ENCODE assay signal across 14 cellular contexts in genomic region chr4:10343656-10344055, GRCh38.
DNase-seq lines count a peak whose midpoint lies in the region; TF ChIP-seq lines count a peak whose summit lies in the region.
"Had no signal": no experiment of that assay in that cellular context is flagged by ENCODE, and none has a peak within 500 bp of the region (broad histone marks: within the 10 kb centered on the region; RNA-seq: fewer than 3 reads in every experiment).

No MANE protein-coding gene starts in this region.

- no peak overlapping the region for H4K8ac ChIP-seq in trophoblast cell (ENCODE audit: low read depth, low read length)

- intact Hi-C loops in testis (cut with DNase I; ENCODE audit: low total_unique reads): no loop called here
- intact Hi-C loops in dorsolateral prefrontal cortex (cut with DNase I): no loop called here

- no peaks in the 10 kb centered on the region for H3K79me2 ChIP-seq in trophoblast cell (ENCODE audit: control insufficient read depth, insufficient read depth, low read length, poor library complexity)

- no peak overlapping the region for H3K9ac ChIP-seq in trophoblast cell (ENCODE audit: low read length)
- H3K9ac ChIP-seq: BLaER1 had no signal

- H2BK120ac ChIP-seq in trophoblast cell (ENCODE audit: insufficient read depth, low read length, poor library complexity): peak overlapping the region; percentile 75

- H2AK5ac ChIP-seq in trophoblast cell (ENCODE audit: low read length): no peak overlapping the region

- POLR2A ChIA-PET in HEK293 (lab: Yijun Ruan, JAX): no interaction called here

- H3K18ac ChIP-seq in trophoblast cell (ENCODE audit: low read length): no peak overlapping the region

- no peak overlapping the region for H4K12ac ChIP-seq in trophoblast cell (ENCODE audit: low read depth, low read length)

- peaks cover 25% of the 10 kb centered on the region for H3K79me1 ChIP-seq in trophoblast cell (ENCODE audit: low read length)

- no peak overlapping the region for H3K23ac ChIP-seq in trophoblast cell (ENCODE audit: low read length)

- no peaks in the 10 kb centered on the region for H3K4me1 ChIP-seq in HEK293 (ENCODE audit: control insufficient read depth, insufficient read depth, low read length)
- H3K4me1 ChIP-seq in trophoblast cell (ENCODE audit: control insufficient read depth in 1 of 2, insufficient read depth in 2 of 2, low read length in 2 of 2): peaks cover 8 to 13% of the 10 kb centered on the region in 2 experiments
- H3K4me1 ChIP-seq in testis: no peaks in the 10 kb centered on the region
- H3K4me1 ChIP-seq: BLaER1 had no signal

- no peak overlapping the region for H3K27ac ChIP-seq in HEK293 (ENCODE audit: extremely low read depth, low read depth, low read length)
- no peak overlapping the region for H3K27ac ChIP-seq in trophoblast cell (ENCODE audit: low read depth, low read length)
- no peak overlapping the region for H3K27ac ChIP-seq in testis
- H3K27ac ChIP-seq in dorsolateral prefrontal cortex: no peak overlapping the region
- H3K27ac ChIP-seq: BLaER1 had no signal

- H2BK5ac ChIP-seq in trophoblast cell (ENCODE audit: low read depth, low read length, poor library complexity): no peak overlapping the region

- H3K36me3 ChIP-seq in HEK293 (ENCODE audit: control insufficient read depth in 2 of 2, insufficient read depth in 1 of 2, low read length in 2 of 2) (no peaks in the 10 kb centered on the region), trophoblast cell (ENCODE audit: control insufficient read depth in 1 of 2, insufficient read depth in 2 of 2, low read length in 2 of 2) (no peaks in the 10 kb centered on the region), testis (ENCODE audit: low read depth, missing control alignments) (no peaks in the 10 kb centered on the region)
- H3K36me3 ChIP-seq: BLaER1 had no signal

- no peak overlapping the region for H2BK12ac ChIP-seq in trophoblast cell (ENCODE audit: low read length)

- peak; percentile 58 for DNase-seq in M059J (ENCODE audit: low read depth)
- peak; percentile 12 for DNase-seq in epithelial cell of esophagus (ENCODE audit: low read depth)
- DNase-seq in trophoblast cell: peak; percentile 23 to 40
- no peak for DNase-seq in testis
- no peak for DNase-seq in dorsolateral prefrontal cortex
- no peak for DNase-seq in NCI-H82 treated with DMSO at 0.1 percent for 48 hours (lab: John Stamatoyannopoulos, UW; ENCODE audit: unreplicated experiment)
- DNase-seq: 8988T; Calu3; CD8-positive, alpha-beta T cell; DMS79 treated with DMSO at 0.1 percent for 48 hours; H9 had no signal

- TF ChIP-seq CTCF in HEK293 (tag by site-specific recombination; IDR thresholded peaks at IDR 0.05) (no peak), epithelial cell of esophagus (IDR thresholded peaks at IDR 0.05; ENCODE audit: insufficient read depth, low read depth, low read length, missing control alignments) (no peak), testis (IDR thresholded peaks at IDR 0.05) (no peak), dorsolateral prefrontal cortex (IDR thresholded peaks at IDR 0.05 in 54 of 56, conservative IDR thresholded peaks at IDR 0.05 in 2 of 56; ENCODE audit: low read depth in 1 of 56, partially characterized antibody in 56 of 56) (no peak)

- H3K4me2 ChIP-seq in trophoblast cell (ENCODE audit: low read length): no peak overlapping the region
- H3K4me2 ChIP-seq: BLaER1 had no signal

- H3K4me3 ChIP-seq in HEK293 (ENCODE audit: low read depth, low read length) (no peak overlapping the region), epithelial cell of esophagus (ENCODE audit: low read length) (no peak overlapping the region), trophoblast cell (ENCODE audit: low read depth, low read length) (no peak overlapping the region), testis (no peak overlapping the region), dorsolateral prefrontal cortex (no peak overlapping the region)
- H3K4me3 ChIP-seq: BLaER1, GM12878 had no signal

- H3K14ac ChIP-seq in trophoblast cell (ENCODE audit: low read length): peak overlapping the region; percentile 68

- H3K27me3 ChIP-seq in trophoblast cell (ENCODE audit: insufficient read depth, low read length): no peaks in the 10 kb centered on the region
- no peaks in the 10 kb centered on the region for H3K27me3 ChIP-seq in testis
- H3K27me3 ChIP-seq in dorsolateral prefrontal cortex: peaks cover 0 to 7% (median 0%) of the 10 kb centered on the region in 45 donors
- H3K27me3 ChIP-seq: BLaER1 had no signal

- CTCF ChIA-PET in HEK293 (lab: Yijun Ruan, JAX): no interaction called here

- no peak overlapping the region for H3K4ac ChIP-seq in trophoblast cell (ENCODE audit: low read depth, low read length)

- TF ChIP-seq POLR2A in testis (IDR thresholded peaks at IDR 0.05): no peak

- no peak overlapping the region for H2AFZ ChIP-seq in trophoblast cell (ENCODE audit: insufficient read depth, low read length, poor library complexity)

- H3K9me3 ChIP-seq in HEK293 (ENCODE audit: control insufficient read depth, insufficient read depth, low read depth, low read length) (no peaks in the 10 kb centered on the region), trophoblast cell (ENCODE audit: insufficient read depth, low read depth, low read length) (no peaks in the 10 kb centered on the region), testis (no peaks in the 10 kb centered on the region)
- H3K9me3 ChIP-seq: BLaER1 had no signal

- H4K91ac ChIP-seq in trophoblast cell (ENCODE audit: low read depth, low read length): peak overlapping the region; percentile 55

- no CpG with 5 or more reads among the region's 2 CpGs for WGBS in trophoblast cell (ENCODE audit: extremely low coverage, insufficient coverage, insufficient read length)
- WGBS in testis, 2 donors: 44 to 83% methylated on average over 2 of the region's 2 CpGs

TF ChIP-seq in HEK293, 187 proteins besides CTCF, POLR2A, EP300 and RAD21:
- TF ChIP-seq SCRT2 (tag by site-specific recombination; IDR thresholded peaks at IDR 0.05) (peak; percentile 42; the same call in 1 of the 2 replicates), ZNF624 (tag by site-specific recombination; IDR thresholded peaks at IDR 0.05) (no peak), MEIS1 (CRISPR knock-in tag; IDR thresholded peaks at IDR 0.05; ENCODE audit: borderline replicate concordance) (no peak)

Comparison
In these comparisons a context has a peak if more than half of its experiments do, and no peak if none do; other contexts are left out.
1. DNase-seq: peak in M059J (single experiment), epithelial cell of esophagus (single experiment) and trophoblast cell (2 of 2); none in testis (single experiment), dorsolateral prefrontal cortex (0 of 10) and NCI-H82 treated with DMSO at 0.1 percent for 48 hours (single experiment).